In the genomic region with DNA sequence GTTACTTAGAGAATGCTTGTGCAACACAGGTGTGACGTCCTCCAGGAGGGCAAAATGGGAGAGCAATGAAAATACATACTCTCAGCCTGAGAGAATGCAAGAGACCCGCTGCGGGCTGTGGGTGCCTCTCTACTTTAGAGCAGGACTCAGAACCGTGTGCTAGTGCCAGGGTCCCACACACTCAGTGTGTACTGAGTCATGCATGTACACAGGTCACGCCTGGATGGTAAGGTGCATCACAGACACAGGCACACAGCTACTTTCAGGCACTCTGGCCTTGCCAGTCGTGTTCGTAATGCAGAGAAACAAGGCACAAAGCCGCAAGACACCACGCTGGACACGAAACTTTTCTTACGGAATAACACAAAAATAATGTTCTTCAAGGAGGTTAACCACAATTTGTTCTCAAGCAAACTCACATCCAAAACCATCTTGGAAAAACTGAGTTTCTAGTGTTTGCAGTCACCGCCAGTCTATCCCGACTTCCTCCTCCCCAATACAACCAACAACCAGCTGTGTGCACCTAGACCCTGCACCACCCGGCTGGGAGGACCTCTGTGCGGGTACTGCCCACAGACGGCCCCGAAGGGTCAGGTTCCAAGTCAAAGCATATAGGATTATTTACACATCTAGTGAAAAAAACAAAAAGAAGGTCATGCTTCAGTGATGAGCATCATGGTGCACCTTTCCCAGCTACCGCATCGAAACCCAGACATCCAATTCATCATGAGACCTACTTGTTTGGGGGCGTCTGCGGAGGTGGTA, we compare ENCODE assay signal across 20 cellular contexts.
"Had no signal": no experiment of that assay in that cellular context is flagged by ENCODE, and none has a peak within 500 bp of the region (broad histone marks: within the 10 kb centered on the region; RNA-seq: fewer than 3 reads in every experiment).

No MANE protein-coding gene starts in this region.

- ATAC-seq: activated CD8-positive, alpha-beta T cell treated with anti-CD3 and anti-CD28 coated beads for 36 hours; activated T-helper 17 cell treated with anti-CD3 and anti-CD28 coated beads, Interleukin-2, amount 50 U/mL, for 72 hours; natural killer cell treated with Interleukin-12 subunit alpha and Interleukin-12 subunit beta and Interleukin-15 and Interleukin-18, amount 100 ng/mL, for 72 hours had no signal

- H3K4me3 ChIP-seq: adrenal gland, ascending aorta, breast epithelium, coronary artery, left ventricle myocardium inferior, tibial artery had no signal

- H3K4me3 Mint-ChIP-seq: activated CD4-positive, alpha-beta T cell treated with anti-CD3 and anti-CD28 coated beads, Interleukin-2, amount 10 ng/mL, durations not matched to agents 7 days and 5 days; activated CD8-positive, alpha-beta T cell treated with anti-CD3 and anti-CD28 coated beads for 36 hours; activated naive CD8-positive, alpha-beta T cell; activated T-helper 17 cell treated with anti-CD3 and anti-CD28 coated beads, Interleukin-2, amount 50 U/mL, for 72 hours; natural killer cell treated with Interleukin-12 subunit alpha and Interleukin-12 subunit beta and Interleukin-15 and Interleukin-18, amount 100 ng/mL, for 72 hours; stimulated activated naive CD8-positive, alpha-beta T cell treated with anti-CD3 and anti-CD28 coated beads, Interleukin-15, Interleukin-2, amounts not matched to agents 100 ng/mL and 50 ng/mL, for 24 hours; T-helper 1 cell treated with Interleukin-12 subunit alpha and Interleukin-12 subunit beta and Interleukin-4 antibody, amounts not matched to agents 30 μg/mL and 1 μg/mL, for 36 hours had no signal

- H3K36me3 Mint-ChIP-seq: natural killer cell treated with Interleukin-12 subunit alpha and Interleukin-12 subunit beta and Interleukin-15 and Interleukin-18, amount 100 ng/mL, for 72 hours had no signal

- H3K27me3 Mint-ChIP-seq: activated CD4-positive, alpha-beta T cell treated with anti-CD3 and anti-CD28 coated beads, Interleukin-2, amount 10 ng/mL, durations not matched to agents 7 days and 5 days; activated naive CD8-positive, alpha-beta T cell; activated T-helper 17 cell treated with anti-CD3 and anti-CD28 coated beads, Interleukin-2, amount 50 U/mL, for 72 hours; natural killer cell treated with Interleukin-12 subunit alpha and Interleukin-12 subunit beta and Interleukin-15 and Interleukin-18, amount 100 ng/mL, for 72 hours; stimulated activated naive CD8-positive, alpha-beta T cell treated with anti-CD3 and anti-CD28 coated beads, Interleukin-15, Interleukin-2, amounts not matched to agents 100 ng/mL and 50 ng/mL, for 24 hours had no signal

- H3K27me3 ChIP-seq: adrenal gland, ascending aorta, breast epithelium, tibial artery had no signal

- DNase-seq: activated CD4-positive, alpha-beta T cell treated with anti-CD3 and anti-CD28 coated beads, Interleukin-2, amount 10 ng/mL, durations not matched to agents 7 days and 5 days; activated CD8-positive, alpha-beta T cell treated with anti-CD3 and anti-CD28 coated beads for 36 hours; activated naive CD4-positive, alpha-beta T cell; activated T-cell treated with anti-CD3 and anti-CD28 coated beads, Interleukin-2, amount 50 U/mL, for 1 hour; cerebellar nuclear complex; foreskin fibroblast; kidney; left ventricle myocardium inferior; stimulated activated CD4-positive, alpha-beta T cell treated with anti-CD3 and anti-CD28 coated beads, Interleukin-4, amount 100 ng/mL, for 24 hours; substantia nigra had no signal

- H3K4me1 ChIP-seq: ascending aorta, breast epithelium, tibial artery had no signal

- H3K27ac Mint-ChIP-seq: activated CD4-positive, alpha-beta T cell treated with anti-CD3 and anti-CD28 coated beads, Interleukin-2, amount 10 ng/mL, durations not matched to agents 7 days and 5 days; activated CD8-positive, alpha-beta T cell treated with anti-CD3 and anti-CD28 coated beads for 36 hours; activated naive CD8-positive, alpha-beta T cell; activated T-helper 17 cell treated with anti-CD3 and anti-CD28 coated beads, Interleukin-2, amount 50 U/mL, for 72 hours; stimulated activated naive CD8-positive, alpha-beta T cell treated with anti-CD3 and anti-CD28 coated beads, Interleukin-15, Interleukin-2, amounts not matched to agents 100 ng/mL and 50 ng/mL, for 24 hours; T-helper 1 cell treated with Interleukin-12 subunit alpha and Interleukin-12 subunit beta and Interleukin-4 antibody, amounts not matched to agents 30 μg/mL and 1 μg/mL, for 36 hours had no signal

- H3K9me3 ChIP-seq: adrenal gland, ascending aorta, breast epithelium, left ventricle myocardium inferior, tibial artery had no signal

- H3K27ac ChIP-seq: adrenal gland, ascending aorta, breast epithelium, coronary artery, left ventricle myocardium inferior, tibial artery had no signal
